Comparison of ENCODE assay signal across 12 cellular contexts in the genomic region with DNA sequence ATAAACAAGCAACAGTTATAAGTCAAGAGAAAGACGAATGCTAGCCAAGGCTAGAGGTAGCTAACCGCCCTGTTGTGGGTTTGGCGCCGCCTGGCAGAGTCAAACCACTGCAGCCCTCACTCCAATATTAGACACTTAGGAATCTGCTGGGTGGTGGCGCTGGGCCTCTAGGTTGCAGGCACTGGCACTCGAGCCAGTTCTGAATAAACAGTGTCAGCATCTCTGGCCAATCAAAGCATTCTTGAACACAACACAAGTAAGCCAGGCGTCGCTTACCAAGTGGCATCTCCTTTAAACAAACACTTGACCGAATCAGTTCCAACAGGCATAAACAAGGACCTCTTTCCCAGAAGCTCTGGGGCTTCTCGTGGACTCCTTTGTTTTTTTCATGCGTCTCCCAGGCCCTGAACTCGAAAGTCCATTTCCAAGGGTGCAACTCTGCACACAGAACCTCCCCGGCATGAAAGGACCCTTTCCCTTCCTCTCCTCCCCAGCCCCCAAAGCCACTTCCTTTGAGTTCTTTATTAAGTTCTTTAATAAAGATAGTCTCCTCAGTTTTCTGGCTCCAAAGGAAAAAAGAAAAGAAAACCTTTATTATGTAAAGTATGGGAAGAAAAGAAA.
DNase-seq lines count a peak whose midpoint lies in the region; ATAC-seq, FAIRE-seq and TF ChIP-seq lines count a peak whose summit lies in the region.
"Had no signal": no experiment of that assay in that cellular context is flagged by ENCODE, and none has a peak within 500 bp of the region (broad histone marks: within the 10 kb centered on the region; RNA-seq: fewer than 3 reads in every experiment).

No MANE protein-coding gene starts in this region.

- WGBS in right lobe of liver (ENCODE audit: insufficient coverage, low coverage, low lambda C conversion rate, missing lambda C conversion rate) = 77% methylated on average over 12 of the region's 13 CpGs
- WGBS in HepG2 (ENCODE audit: low lambda C conversion rate) = 90% methylated on average over 12 of the region's 13 CpGs
- 66 to 69% methylated on average over 13 of the region's 13 CpGs for WGBS in esophagus, 2 donors
- WGBS in trophoblast cell (ENCODE audit: extremely low coverage, insufficient coverage, insufficient read length) = no CpG with 5 or more reads among the region's 13 CpGs

- no peak overlapping the region for H2AK5ac ChIP-seq in trophoblast cell (ENCODE audit: low read length)

- no peak overlapping the region for H2AFZ ChIP-seq in HepG2 (ENCODE audit: low read length)
- no peak overlapping the region for H2AFZ ChIP-seq in trophoblast cell (ENCODE audit: insufficient read depth, low read length, poor library complexity)
- no peak overlapping the region for H2AFZ ChIP-seq in Karpas-422 (ENCODE audit: low read length)
- H2AFZ ChIP-seq: GM23248 had no signal

- H3K27ac ChIP-seq in right lobe of liver = no peak overlapping the region
- no peak overlapping the region for H3K27ac ChIP-seq in HepG2 (ENCODE audit: extremely low read length, insufficient read depth, low read length)
- peak overlapping the region; percentile 49 to 50 for H3K27ac ChIP-seq in esophagus (ENCODE audit: low read depth in 2 of 2, low read length in 1 of 2)
- H3K27ac ChIP-seq in trophoblast cell (ENCODE audit: low read depth, low read length) = no peak overlapping the region
- H3K27ac ChIP-seq in Karpas-422 (ENCODE audit: low read length) = no peak overlapping the region
- H3K27ac ChIP-seq: GM23248 had no signal

- peaks cover 0 to 4% (median 0%) of the 10 kb centered on the region in 4 donors for H3K4me1 ChIP-seq in right lobe of liver
- H3K4me1 ChIP-seq in HepG2 (ENCODE audit: insufficient read depth, low read length) = peaks cover 5% of the 10 kb centered on the region; the same call in 1 of the 2 replicates
- H3K4me1 ChIP-seq in esophagus (ENCODE audit: control insufficient read depth in 2 of 2, insufficient read depth in 2 of 2, low read length in 1 of 2) = peaks cover 1 to 4% of the 10 kb centered on the region in 2 donors
- H3K4me1 ChIP-seq in trophoblast cell (ENCODE audit: control insufficient read depth in 1 of 2, insufficient read depth in 2 of 2, low read length in 2 of 2) = peaks cover 3 to 9% of the 10 kb centered on the region in 2 experiments
- peaks cover 49% of the 10 kb centered on the region for H3K4me1 ChIP-seq in Karpas-422 (ENCODE audit: low read length)

- no peak overlapping the region for H3K23ac ChIP-seq in trophoblast cell (ENCODE audit: low read length)

- no peak overlapping the region for H2BK120ac ChIP-seq in trophoblast cell (ENCODE audit: insufficient read depth, low read length, poor library complexity)

- peaks cover 59% of the 10 kb centered on the region for H3K36me3 Mint-ChIP-seq in neural crest cell (ENCODE audit: low read depth)

- in situ Hi-C loops in HepG2 (cut with HindIII; ENCODE audit: extremely low pct_ligation_motif_present, low pct_unique_long_range_greater_than_20kb) = no loop called here

- no peak overlapping the region for H4K91ac ChIP-seq in trophoblast cell (ENCODE audit: low read depth, low read length)

- H3K4me2 ChIP-seq in HepG2 (ENCODE audit: low read depth, low read length) (no peak overlapping the region), trophoblast cell (ENCODE audit: low read length) (no peak overlapping the region), Karpas-422 (ENCODE audit: low read depth, low read length, poor library complexity, severe bottlenecking) (no peak overlapping the region)

- DNase-seq in right lobe of liver (no peak), HepG2 (ENCODE audit: low spot score) (no peak), neural crest cell (ENCODE audit: low read depth, low spot score) (no peak), trophoblast cell (no peak), Karpas-422 (no peak)
- DNase-seq in stimulated activated naive CD8-positive, alpha-beta T cell treated with anti-CD3 and anti-CD28 coated beads, Interleukin-15, Interleukin-2, amounts not matched to agents 100 U/mL and 50 U/mL, for 24 hours = no peak
- DNase-seq: activated T-cell treated with anti-CD3 and anti-CD28 coated beads, Interleukin-2, amount 50 U/mL, for 1 hour; GM23248 had no signal

- no peak for TF ChIP-seq RAD21 in HepG2 (CRISPR knock-in tag; IDR thresholded peaks at IDR 0.05)

- peaks cover 4% of the 10 kb centered on the region for H3K79me2 ChIP-seq in HepG2 (ENCODE audit: insufficient read depth, low read length)
- H3K79me2 ChIP-seq in trophoblast cell (ENCODE audit: control insufficient read depth, insufficient read depth, low read length, poor library complexity) = no peaks in the 10 kb centered on the region
- peaks cover 21% of the 10 kb centered on the region; the same call in 1 of the 2 replicates for H3K79me2 ChIP-seq in Karpas-422 (ENCODE audit: low read length)

- no peaks in the 10 kb centered on the region for H3K27me3 Mint-ChIP-seq in neural crest cell (ENCODE audit: low read depth)

- intact Hi-C loops in right lobe of liver (cut with DNase I) (no loop called here), HepG2 (cut with micrococcal nuclease; ENCODE audit: unreplicated experiment) (no loop called here)

- TF ChIP-seq CTCF in right lobe of liver (IDR thresholded peaks at IDR 0.05) (no peak), HepG2 (CRISPR knock-in tag; IDR thresholded peaks at IDR 0.05) (no peak), neural crest cell (conservative IDR thresholded peaks at IDR 0.05) (no peak)

- no peak overlapping the region for H4K12ac ChIP-seq in trophoblast cell (ENCODE audit: low read depth, low read length)

- peak overlapping the region; percentile 72 for H3K4me3 Mint-ChIP-seq in neural crest cell
- H3K4me3 Mint-ChIP-seq: T-helper 2 cell treated with Interferon-gamma antibody and Interleukin-4, amounts not matched to agents 5 μg/mL and 100 μg/mL, for 36 hours had no signal

- no peaks in the 10 kb centered on the region for H3K27me3 ChIP-seq in right lobe of liver
- H3K27me3 ChIP-seq in HepG2 (ENCODE audit: control insufficient read depth in 1 of 2, insufficient read depth in 2 of 2, low read length in 2 of 2) = no peaks in the 10 kb centered on the region
- no peaks in the 10 kb centered on the region for H3K27me3 ChIP-seq in esophagus (ENCODE audit: control insufficient read depth in 1 of 2, insufficient read depth in 2 of 2, low read length in 2 of 2)
- no peaks in the 10 kb centered on the region for H3K27me3 ChIP-seq in trophoblast cell (ENCODE audit: insufficient read depth, low read length)
- H3K27me3 ChIP-seq in Karpas-422 (ENCODE audit: low read length) = no peaks in the 10 kb centered on the region

- H3K36me3 ChIP-seq in right lobe of liver = peaks cover 0 to 17% (median 6%) of the 10 kb centered on the region in 4 donors
- H3K36me3 ChIP-seq in HepG2 (replicated peaks in 1 of 2; ENCODE audit: control insufficient read depth in 1 of 2, insufficient read depth in 2 of 2, low read length in 2 of 2) = peaks cover 3 to 16% of the 10 kb centered on the region in 2 experiments
- peaks cover 3% of the 10 kb centered on the region in 2 donors for H3K36me3 ChIP-seq in esophagus (ENCODE audit: control insufficient read depth in 2 of 2, insufficient read depth in 2 of 2, low read length in 1 of 2)
- H3K36me3 ChIP-seq in trophoblast cell (ENCODE audit: control insufficient read depth in 1 of 2, insufficient read depth in 2 of 2, low read length in 2 of 2) = peaks cover 0 to 3% of the 10 kb centered on the region in 2 experiments
- no peaks in the 10 kb centered on the region; the same call in 1 of the 2 replicates for H3K36me3 ChIP-seq in Karpas-422 (ENCODE audit: insufficient read depth, low read length)

- H2BK12ac ChIP-seq in trophoblast cell (ENCODE audit: low read length) = no peak overlapping the region

- POLR2A ChIA-PET in HepG2 (lab: Yijun Ruan, JAX) = no interaction called here

- no TSS peak for BruUV-seq in HepG2 (replicated peaks; lab: Mats Ljungman, UMichigan)

- no peaks in the 10 kb centered on the region for H3K79me1 ChIP-seq in trophoblast cell (ENCODE audit: low read length)

- CTCF ChIA-PET in HepG2 (lab: Yijun Ruan, JAX; ENCODE audit: low intra/inter-chr PET ratio, low total read pairs) = no interaction called here

- peaks cover 16% of the 10 kb centered on the region for H3K9me3 Mint-ChIP-seq in neural crest cell

- peaks cover 53% of the 10 kb centered on the region for H3K4me1 Mint-ChIP-seq in neural crest cell

- no peak for FAIRE-seq in HepG2 (lab: Jason Lieb, UNC)
- FAIRE-seq: islet of Langerhans had no signal

- no peaks in the 10 kb centered on the region for H3K9me2 ChIP-seq in Karpas-422 (replicated peaks; ENCODE audit: insufficient read depth, low read length)

- no peak overlapping the region for H3K4ac ChIP-seq in trophoblast cell (ENCODE audit: low read depth, low read length)

- H3K4me3 ChIP-seq in right lobe of liver (no peak overlapping the region), HepG2 (replicated peaks in 1 of 3; ENCODE audit: insufficient read depth in 1 of 3, low read depth in 2 of 3, low read length in 3 of 3) (no peak overlapping the region), esophagus (ENCODE audit: low read depth in 1 of 2, low read length in 2 of 2) (no peak overlapping the region), trophoblast cell (ENCODE audit: low read depth, low read length) (no peak overlapping the region), Karpas-422 (ENCODE audit: low read length) (no peak overlapping the region)
- H3K4me3 ChIP-seq: GM23248 had no signal

- TF ChIP-seq POLR2A in right lobe of liver (IDR thresholded peaks at IDR 0.05) (no peak), HepG2 (IDR thresholded peaks at IDR 0.05; ENCODE audit: insufficient read depth in 1 of 2, low read depth in 2 of 2, low read length in 2 of 2) (no peak)

- peak; percentile 10 to 53 (median 30) for ATAC-seq in right lobe of liver
- ATAC-seq in HepG2 = no peak
- ATAC-seq in stimulated activated naive CD8-positive, alpha-beta T cell treated with anti-CD3 and anti-CD28 coated beads, Interleukin-15, Interleukin-2, amounts not matched to agents 100 U/mL and 50 U/mL, for 24 hours = no peak
- ATAC-seq in GM21717 (IDR thresholded peaks at IDR 0.05; ENCODE audit: unreplicated experiment) = no peak

- TF ChIP-seq EP300 in HepG2 (IDR thresholded peaks at IDR 0.05; ENCODE audit: low read depth in 2 of 2, low read length in 2 of 2) (no peak), HepG2 (CRISPR knock-in tag; IDR thresholded peaks at IDR 0.05; ENCODE audit: borderline replicate concordance) (no peak)

- no peak overlapping the region for H3K14ac ChIP-seq in trophoblast cell (ENCODE audit: low read length)

- no peak overlapping the region for H3K18ac ChIP-seq in trophoblast cell (ENCODE audit: low read length)

- H4K20me1 ChIP-seq in HepG2 (ENCODE audit: insufficient read depth, low read length) = no peaks in the 10 kb centered on the region
- no peaks in the 10 kb centered on the region for H4K20me1 ChIP-seq in Karpas-422 (ENCODE audit: insufficient read depth, low read depth, low read length)

- no peak overlapping the region for H2BK5ac ChIP-seq in trophoblast cell (ENCODE audit: low read depth, low read length, poor library complexity)

- no peak overlapping the region for H4K8ac ChIP-seq in trophoblast cell (ENCODE audit: low read depth, low read length)

- H3K9me3 ChIP-seq in right lobe of liver (no peaks in the 10 kb centered on the region), HepG2 (ENCODE audit: low read length) (peaks cover 19% of the 10 kb centered on the region), esophagus (ENCODE audit: control insufficient read depth in 2 of 2, insufficient read depth in 1 of 2, low read depth in 1 of 2, low read length in 1 of 2) (peaks cover 0 to 6% of the 10 kb centered on the region in 2 donors), trophoblast cell (ENCODE audit: insufficient read depth, low read depth, low read length) (peaks cover 7% of the 10 kb centered on the region), Karpas-422 (ENCODE audit: low read length) (no peaks in the 10 kb centered on the region)

- H3K9ac ChIP-seq in HepG2 (ENCODE audit: insufficient read depth, low read depth, low read length) = no peak overlapping the region
- no peak overlapping the region for H3K9ac ChIP-seq in trophoblast cell (ENCODE audit: low read length)
- H3K9ac ChIP-seq in Karpas-422 (ENCODE audit: low read length) = no peak overlapping the region
- H3K9ac ChIP-seq: GM23248 had no signal

- H3K27ac Mint-ChIP-seq in neural crest cell (ENCODE audit: unreplicated experiment) = peak overlapping the region; percentile 65
- H3K27ac Mint-ChIP-seq: T-helper 2 cell treated with Interferon-gamma antibody and Interleukin-4, amounts not matched to agents 5 μg/mL and 100 μg/mL, for 36 hours had no signal

Comparison
In these comparisons a context has a peak if more than half of its experiments do, and no peak if none do; other contexts are left out.
1. ATAC-seq: peak in right lobe of liver (4 of 4); none in HepG2 (single experiment), stimulated activated naive CD8-positive, alpha-beta T cell treated with anti-CD3 and anti-CD28 coated beads, Interleukin-15, Interleukin-2, amounts not matched to agents 100 U/mL and 50 U/mL, for 24 hours (single experiment) and GM21717 (single experiment).
2. H3K27ac ChIP-seq: peak in esophagus (2 of 2); none in right lobe of liver (0 of 3), HepG2 (single experiment), trophoblast cell (single experiment) and Karpas-422 (single experiment).